Comparison of ENCODE assay signal across 8 cellular contexts in genomic region chr6:36839819-36840379, GRCh38. TPM values are rescaled to one million over a fixed set of nuclear protein-coding genes. Genes with fewer than 3 reads are reported as not detected.
A peak's percentile ranks its signal among the peaks of the same experiment; 100 is the strongest.
DNase-seq lines count a peak whose midpoint lies in the region; ATAC-seq and TF ChIP-seq lines count a peak whose summit lies in the region.

No MANE protein-coding gene starts in this region.

- peak overlapping the region; percentile 62 for H3K4me3 Mint-ChIP-seq in dendritic cell treated with granulocyte-macrophage colony-stimulating factor and Interleukin-4, amounts not matched to agents 40 ng/mL and 50 ng/mL, for 4 days
- H3K4me3 Mint-ChIP-seq in stimulated activated naive B cell treated with anti-CD40 and anti-IgM and Interleukin-4, amounts not matched to agents 10 μg/mL and 1 μg/mL and 100 μg/mL, for 72 hours, result peak overlapping the region; percentile 68 to 79

- H3K4me3 ChIP-seq in AG04450 (ENCODE audit: low read depth, low read length), result peak overlapping the region; percentile 60
- H3K4me3 ChIP-seq in HEK293 (ENCODE audit: low read depth, low read length), result peak overlapping the region; percentile 46
- peak overlapping the region; percentile 50 for H3K4me3 ChIP-seq in WI38 (ENCODE audit: low read depth, low read length)

- H3K9me3 Mint-ChIP-seq in dendritic cell treated with granulocyte-macrophage colony-stimulating factor and Interleukin-4, amounts not matched to agents 40 ng/mL and 50 ng/mL, for 4 days, result no peaks in the 10 kb centered on the region
- no peaks in the 10 kb centered on the region for H3K9me3 Mint-ChIP-seq in stimulated activated naive B cell treated with anti-CD40 and anti-IgM and Interleukin-4, amounts not matched to agents 10 μg/mL and 1 μg/mL and 100 μg/mL, for 72 hours

- peaks cover 68% of the 10 kb centered on the region for H3K27me3 Mint-ChIP-seq in dendritic cell treated with granulocyte-macrophage colony-stimulating factor and Interleukin-4, amounts not matched to agents 40 ng/mL and 50 ng/mL, for 4 days
- H3K27me3 Mint-ChIP-seq in stimulated activated naive B cell treated with anti-CD40 and anti-IgM and Interleukin-4, amounts not matched to agents 10 μg/mL and 1 μg/mL and 100 μg/mL, for 72 hours, result peaks cover 39 to 40% of the 10 kb centered on the region in 2 donors

- POLR2A ChIA-PET in AG04450 (lab: Yijun Ruan, JAX), result interaction anchor here (1.0 kb wide), 1 partner anchor 13 kb away, joined by 4 read pairs; no protein-coding TSS in a partner anchor
- POLR2A ChIA-PET in HEK293 (lab: Yijun Ruan, JAX), result no interaction called here

- H3K9me3 ChIP-seq in AG04450 (ENCODE audit: control insufficient read depth, insufficient read depth, low read length), result no peaks in the 10 kb centered on the region; the same call in 1 of the 2 replicates
- H3K9me3 ChIP-seq in HEK293 (ENCODE audit: control insufficient read depth, insufficient read depth, low read depth, low read length), result no peaks in the 10 kb centered on the region

- H3K27ac Mint-ChIP-seq in dendritic cell treated with granulocyte-macrophage colony-stimulating factor and Interleukin-4, amounts not matched to agents 40 ng/mL and 50 ng/mL, for 4 days, result no peak overlapping the region
- no peak overlapping the region for H3K27ac Mint-ChIP-seq in stimulated activated naive B cell treated with anti-CD40 and anti-IgM and Interleukin-4, amounts not matched to agents 10 μg/mL and 1 μg/mL and 100 μg/mL, for 72 hours

- peak; percentile 60 to 66 for ATAC-seq in stimulated activated naive B cell treated with anti-CD40 and anti-IgM and Interleukin-4, amounts not matched to agents 10 μg/mL and 1 μg/mL and 100 μg/mL, for 72 hours (replicated peaks)

- H3K36me3 Mint-ChIP-seq in dendritic cell treated with granulocyte-macrophage colony-stimulating factor and Interleukin-4, amounts not matched to agents 40 ng/mL and 50 ng/mL, for 4 days (ENCODE audit: low read depth), result no peaks in the 10 kb centered on the region
- peaks cover 0 to 4% of the 10 kb centered on the region in 2 donors for H3K36me3 Mint-ChIP-seq in stimulated activated naive B cell treated with anti-CD40 and anti-IgM and Interleukin-4, amounts not matched to agents 10 μg/mL and 1 μg/mL and 100 μg/mL, for 72 hours

- no peak overlapping the region for H3K27ac ChIP-seq in AG04450 (ENCODE audit: low read depth, low read length)
- no peak overlapping the region for H3K27ac ChIP-seq in HEK293 (ENCODE audit: extremely low read depth, low read depth, low read length)

- CTCF ChIA-PET in AG04450 (lab: Charles Lee) (no interaction called here), HEK293 (lab: Yijun Ruan, JAX) (interaction anchor here (2.1 kb wide), 1 partner anchor 11 kb away, joined by 23 read pairs; no protein-coding TSS in a partner anchor)

- H3K36me3 ChIP-seq in HEK293 (ENCODE audit: control insufficient read depth in 2 of 2, insufficient read depth in 1 of 2, low read length in 2 of 2), result no peaks in the 10 kb centered on the region

- TF ChIP-seq CTCF in AG04450 (IDR thresholded peaks at IDR 0.05; ENCODE audit: low read depth, low read length), result peak; percentile 26
- no peak; the same call in 1 of the 2 replicates for TF ChIP-seq CTCF in HEK293 (tag by site-specific recombination; IDR thresholded peaks at IDR 0.05)
- TF ChIP-seq CTCF in WI38 (IDR thresholded peaks at IDR 0.05; ENCODE audit: low read depth, low read length), result no peak

- peaks cover 43% of the 10 kb centered on the region for H3K4me1 Mint-ChIP-seq in dendritic cell treated with granulocyte-macrophage colony-stimulating factor and Interleukin-4, amounts not matched to agents 40 ng/mL and 50 ng/mL, for 4 days (ENCODE audit: low read depth)
- H3K4me1 Mint-ChIP-seq in stimulated activated naive B cell treated with anti-CD40 and anti-IgM and Interleukin-4, amounts not matched to agents 10 μg/mL and 1 μg/mL and 100 μg/mL, for 72 hours, result peaks cover 14 to 23% of the 10 kb centered on the region in 2 donors

- no peaks in the 10 kb centered on the region for H3K4me1 ChIP-seq in HEK293 (ENCODE audit: control insufficient read depth, insufficient read depth, low read length)

- peaks cover 32% of the 10 kb centered on the region for H3K27me3 ChIP-seq in AG04450 (ENCODE audit: control insufficient read depth, insufficient read depth, low read length)

- no peak for DNase-seq in AG04450 (ENCODE audit: low read depth, low spot score)
- DNase-seq in lung microvascular endothelial cell (ENCODE audit: low read depth in 2 of 2), result peak; percentile 49 to 62
- no peak for DNase-seq in stimulated activated naive B cell treated with anti-CD40 and anti-IgM and Interleukin-4, amounts not matched to agents 10 μg/mL and 1 μg/mL and 100 μg/mL, for 72 hours
- DNase-seq in NCI-H187 treated with DMSO at 0.1 percent for 48 hours (lab: John Stamatoyannopoulos, UW), result no peak
- no peak for DNase-seq in NCI-H2029 treated with DMSO at 0.1 percent for 48 hours (lab: John Stamatoyannopoulos, UW)

- intact Hi-C loops in dendritic cell treated with granulocyte-macrophage colony-stimulating factor and Interleukin-4, amounts not matched to agents 40 ng/mL and 50 ng/mL, for 4 days (cut with micrococcal nuclease), result no loop called here

TF ChIP-seq in HEK293, 187 proteins besides CTCF, POLR2A, EP300 and RAD21 (continues in another document):
- TF ChIP-seq KLF17 (tag by site-specific recombination; IDR thresholded peaks at IDR 0.05) (peak; percentile 23; the same call in 1 of the 2 replicates), INSM2 (tag by site-specific recombination; IDR thresholded peaks at IDR 0.05) (no peak), ZNF488 (tag by site-specific recombination; IDR thresholded peaks at IDR 0.05) (no peak), ZNF184 (tag by site-specific recombination; IDR thresholded peaks at IDR 0.05) (no peak), SP3 (tag by site-specific recombination; IDR thresholded peaks at IDR 0.05) (peak; percentile 49; the same call in 1 of the 2 replicates), ZNF23 (tag by site-specific recombination; IDR thresholded peaks at IDR 0.05; ENCODE audit: borderline replicate concordance) (no peak), ZBTB20 (tag by site-specific recombination; IDR thresholded peaks at IDR 0.05) (peak; percentile 53; the same call in 1 of the 2 replicates), ZNF600 (tag by site-specific recombination; IDR thresholded peaks at IDR 0.05) (no peak), ZIC2 (tag by site-specific recombination; IDR thresholded peaks at IDR 0.05) (0 out of 2 replicates have a peak, but pooled peaks have one; percentile 17), ZSCAN4 (tag by site-specific recombination; IDR thresholded peaks at IDR 0.05) (peak; percentile 84), ZNF791 (tag by site-specific recombination; IDR thresholded peaks at IDR 0.05) (no peak), ZNF707 (tag by site-specific recombination; IDR thresholded peaks at IDR 0.05) (no peak), SETDB1 (IDR thresholded peaks at IDR 0.05; ENCODE audit: insufficient read length, low read length) (no peak), ZXDB (tag by site-specific recombination; IDR thresholded peaks at IDR 0.05) (peak; percentile 95), ZNF121 (tag by site-specific recombination; IDR thresholded peaks at IDR 0.05) (no peak), PRDM1 (tag by site-specific recombination; IDR thresholded peaks at IDR 0.05) (no peak), ZNF473 (tag by site-specific recombination; IDR thresholded peaks at IDR 0.05) (no peak)

RNA-seq across cellular contexts. Expression of gene CPNE5, which starts 0.7 kb away (rescaled TPM):
- 0.06 and 0.10 TPM in 2 replicates for polyA plus RNA-seq in AG04450 (2011; rRNA removed)
- polyA minus RNA-seq in AG04450 (2011; rRNA and poly(A)+ RNA removed), result 0.14 and 0.30 TPM in 2 replicates
- 1.2 and 5.7 TPM in 2 replicates for total RNA-seq in lung microvascular endothelial cell

RNA-seq across cellular contexts. Expression of gene PPIL1, which starts 34.7 kb away (rescaled TPM):
- 34.4 and 40.7 TPM in 2 replicates for polyA plus RNA-seq in AG04450 (2011; rRNA removed)
- polyA minus RNA-seq in AG04450 (2011; rRNA and poly(A)+ RNA removed), result 26.2 and 29.5 TPM in 2 replicates
- total RNA-seq in lung microvascular endothelial cell, result 20.4 and 20.7 TPM in 2 replicates

RNA-seq across cellular contexts. Expression of gene C6orf89, which starts 45.9 kb away (rescaled TPM):
- 59.7 and 60.4 TPM in 2 replicates for polyA plus RNA-seq in AG04450 (2011; rRNA removed)
- polyA minus RNA-seq in AG04450 (2011; rRNA and poly(A)+ RNA removed), result 33.6 and 37.3 TPM in 2 replicates
- 14.8 and 21.2 TPM in 2 replicates for total RNA-seq in lung microvascular endothelial cell

Comparison
In these comparisons a context has a peak if more than half of its experiments do, and no peak if none do; other contexts are left out.
1. DNase-seq: peak in lung microvascular endothelial cell (2 of 2); none in AG04450 (single experiment), stimulated activated naive B cell treated with anti-CD40 and anti-IgM and Interleukin-4, amounts not matched to agents 10 μg/mL and 1 μg/mL and 100 μg/mL, for 72 hours (single experiment), NCI-H187 treated with DMSO at 0.1 percent for 48 hours (single experiment) and NCI-H2029 treated with DMSO at 0.1 percent for 48 hours (single experiment).
2. Peak in every context shown above with its lines, with median percentiles within 50 percentile points of each other: H3K4me3 ChIP-seq.